12 cellular contexts compared by ENCODE assay signal in genomic region chr11:35157814-35158213, GRCh38.
A peak's percentile ranks its signal among the peaks of the same experiment; 100 is the strongest.
DNase-seq lines count a peak whose midpoint lies in the region; ATAC-seq and TF ChIP-seq lines count a peak whose summit lies in the region.
"Had no signal": no experiment of that assay in that cellular context is flagged by ENCODE, and none has a peak within 500 bp of the region (broad histone marks: within the 10 kb centered on the region; RNA-seq: fewer than 3 reads in every experiment).

No MANE protein-coding gene starts in this region.

- ATAC-seq in HG03196 (IDR thresholded peaks at IDR 0.05; ENCODE audit: unreplicated experiment) (no peak), HG02798 (IDR thresholded peaks at IDR 0.05; ENCODE audit: poor library complexity, unreplicated experiment) (no peak)

- POLR2A ChIA-PET in RWPE1 (lab: Yijun Ruan, JAX; ENCODE audit: low non-redundant PET) = no interaction called here

- H3K27ac ChIP-seq in RWPE1 (peak overlapping the region; percentile 94), epithelial cell of prostate (peak overlapping the region; percentile 95), skin epidermis (peak overlapping the region in 18 of 21 experiments; percentile 2 to 88 (median 80))
- H3K27ac ChIP-seq: neutrophil had no signal

- CTCF ChIA-PET in RWPE1 (lab: Yijun Ruan, JAX) = no interaction called here

- H3K4me3 ChIP-seq in skin epidermis = no peak overlapping the region

- peak; percentile 44 for DNase-seq in CMK (ENCODE audit: low read depth)
- no peak for DNase-seq in RWPE1 (ENCODE audit: low spot score)
- DNase-seq in epithelial cell of prostate (ENCODE audit: low read depth, low spot score) = no peak
- DNase-seq in SKM-1 treated with dmso at 0.1 percent for 144 hours (lab: John Stamatoyannopoulos, UW; ENCODE audit: unreplicated experiment) = no peak
- DNase-seq: activated CD8-positive, alpha-beta memory T cell treated with anti-CD3 and anti-CD28 coated beads, Interleukin-2, amount 50 U/mL, for 4 hours; dermis blood vessel endothelial cell; Kasumi-1; NCI-H345 had no signal

- no peak for TF ChIP-seq CTCF in RWPE1 (conservative IDR thresholded peaks at IDR 0.05; ENCODE audit: low read depth)
